17 cellular contexts compared by ENCODE assay signal in the genomic region with DNA sequence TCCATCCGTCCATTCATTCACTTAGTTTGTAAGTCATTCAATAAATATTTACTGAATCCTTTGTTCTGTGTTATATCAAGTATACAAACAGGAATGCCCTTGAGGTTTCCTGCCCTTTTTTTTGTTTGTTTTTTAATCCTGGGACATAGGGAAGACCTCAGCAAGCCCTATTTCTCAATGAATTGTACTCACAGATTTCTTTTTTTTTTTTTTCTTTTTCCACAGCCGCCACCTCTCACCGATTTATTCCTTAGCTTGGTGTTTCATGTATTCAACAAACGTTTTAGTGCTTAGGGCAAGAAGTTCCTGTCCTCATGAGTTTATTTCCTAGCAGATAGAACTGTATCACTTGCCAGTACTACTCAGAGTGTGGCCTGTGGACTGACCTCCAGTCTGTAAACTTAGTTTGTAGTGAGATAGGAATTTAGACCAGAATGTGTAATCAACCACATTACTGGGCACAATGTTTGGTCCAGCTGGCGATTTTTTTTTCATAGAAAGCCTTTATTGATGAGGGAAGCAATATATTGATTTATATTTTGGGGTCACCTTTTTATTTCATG. TPM values are rescaled to one million over a fixed set of nuclear protein-coding genes. Genes with fewer than 3 reads are reported as not detected.
DNase-seq lines count a peak whose midpoint lies in the region; ATAC-seq and TF ChIP-seq lines count a peak whose summit lies in the region.
"Had no signal": no experiment of that assay in that cellular context is flagged by ENCODE, and none has a peak within 500 bp of the region (broad histone marks: within the 10 kb centered on the region; RNA-seq: fewer than 3 reads in every experiment).

No MANE protein-coding gene starts in this region.

- H3K4ac ChIP-seq in IMR-90 (ENCODE audit: low read depth, low read length) = no peak overlapping the region

- H3K9me1 ChIP-seq in IMR-90 (ENCODE audit: insufficient read depth, low read length) = peaks cover 10% of the 10 kb centered on the region

- no peak overlapping the region for H2AK9ac ChIP-seq in IMR-90 (replicated peaks; ENCODE audit: low read depth, low read length, poor library complexity)

- ATAC-seq in IMR-90 (ENCODE audit: low read depth) (peak; percentile 89), left lung (peak; percentile 28), HG03457 (IDR thresholded peaks at IDR 0.05; ENCODE audit: unreplicated experiment) (no peak)
- ATAC-seq: activated CD8-positive, alpha-beta T cell treated with anti-CD3 and anti-CD28 coated beads, Interleukin-2, amount 10 ng/mL, durations not matched to agents 7 days and 5 days had no signal

- H4K8ac ChIP-seq in IMR-90 (ENCODE audit: low read depth in 2 of 2, low read length in 2 of 2) = no peak overlapping the region

- peak overlapping the region; percentile 56 for H3K27ac ChIP-seq in 22Rv1
- H3K27ac ChIP-seq in IMR-90 (ENCODE audit: insufficient read depth, low read length) = no peak overlapping the region
- H3K27ac ChIP-seq in dorsolateral prefrontal cortex = peak overlapping the region in 50 of 59 donors; percentile 0 to 90 (median 70)
- peak overlapping the region in 1 of 2 donors; percentile 7 for H3K27ac ChIP-seq in left lung
- H3K27ac ChIP-seq: RWPE1, thoracic aorta had no signal

- POLR2A ChIA-PET in IMR-90 (lab: Charles Lee; ENCODE audit: unreplicated experiment) = no interaction called here

- H3K18ac ChIP-seq in IMR-90 (ENCODE audit: low read depth, low read length) = no peak overlapping the region

- no peak overlapping the region for H2BK20ac ChIP-seq in IMR-90 (ENCODE audit: low read depth, low read length)

- DNase-seq in IMR-90 (peak; percentile 87), dorsolateral prefrontal cortex (no peak), left lung (no peak), inferior parietal cortex (ENCODE audit: extremely low spot score) (no peak), erythroblast (lab: John Stamatoyannopoulos, UW) (no peak)
- DNase-seq in activated naive CD4-positive, alpha-beta T cell treated with anti-CD3 and anti-CD28 coated beads, Interleukin-2, amount 50 U/mL, for 16 hours = no peak
- DNase-seq: activated CD8-positive, alpha-beta T cell treated with anti-CD3 and anti-CD28 coated beads, Interleukin-2, amount 10 ng/mL, durations not matched to agents 7 days and 5 days; activated effector memory CD4-positive, alpha-beta T cell treated with Interleukin-2 at 50 U/mL for 16 hours; central memory CD4-positive, alpha-beta T cell; NCI-H1417 treated with DMSO at 0.1 percent for 48 hours; NCI-H510A treated with DMSO at 0.1 percent for 48 hours; occipital lobe had no signal

- H2BK5ac ChIP-seq in IMR-90 (ENCODE audit: low read depth, low read length, poor library complexity, severe bottlenecking) = no peak overlapping the region

- no peak overlapping the region for H2BK120ac ChIP-seq in IMR-90 (ENCODE audit: low read depth, low read length)

- BruUV-seq in IMR-90 (replicated peaks; lab: Mats Ljungman, UMichigan) = no TSS peak

- no peak overlapping the region for H4K91ac ChIP-seq in IMR-90 (ENCODE audit: insufficient read depth, low read depth, low read length)

- H3K56ac ChIP-seq in IMR-90 (ENCODE audit: extremely low read depth, insufficient read depth, low read length) = no peak overlapping the region

- CTCF ChIA-PET in IMR-90 (lab: Yijun Ruan, JAX) = no interaction called here

- TF ChIP-seq CTCF in 22Rv1 (IDR thresholded peaks at IDR 0.05) = no peak
- TF ChIP-seq CTCF in IMR-90 (conservative IDR thresholded peaks at IDR 0.05; ENCODE audit: low read depth, low read length) = no peak
- TF ChIP-seq CTCF in dorsolateral prefrontal cortex (IDR thresholded peaks at IDR 0.05 in 54 of 56, conservative IDR thresholded peaks at IDR 0.05 in 2 of 56; ENCODE audit: low read depth in 1 of 56, partially characterized antibody in 56 of 56) = no peak
- TF ChIP-seq CTCF in left lung (IDR thresholded peaks at IDR 0.05) = no peak

- peaks cover 0 to 4% of the 10 kb centered on the region in 2 experiments; a peak in 1 of 4 replicates for H3K79me1 ChIP-seq in IMR-90 (ENCODE audit: low read depth in 1 of 2, low read length in 2 of 2)

- TF ChIP-seq POLR2A in IMR-90 (IDR thresholded peaks at IDR 0.05; ENCODE audit: low read depth, low read length) = no peak
- no peak for TF ChIP-seq POLR2A in erythroblast (IDR thresholded peaks at IDR 0.05; ENCODE audit: low read length)

- H3K14ac ChIP-seq in IMR-90 (replicated peaks; ENCODE audit: low read depth, low read length) = no peak overlapping the region

- dilution Hi-C loops in IMR-90 (cut with HindIII; ENCODE audit: low sequenced_read_pairs, unreplicated experiment) = no loop called here

- H3K36me3 ChIP-seq in IMR-90 (ENCODE audit: control insufficient read depth, insufficient read depth, low read length) (peaks cover 20% of the 10 kb centered on the region), left lung (peaks cover 0 to 99% of the 10 kb centered on the region in 2 donors)

- H3K4me3 ChIP-seq in IMR-90 (ENCODE audit: insufficient read depth, low read depth, low read length) = no peak overlapping the region
- H3K4me3 ChIP-seq in dorsolateral prefrontal cortex = no peak overlapping the region
- H3K4me3 ChIP-seq in left lung = no peak overlapping the region
- H3K4me3 ChIP-seq: thoracic aorta had no signal

- no peak overlapping the region for H3K9ac ChIP-seq in IMR-90 (ENCODE audit: low read depth, low read length)

- H3K4me2 ChIP-seq in IMR-90 (ENCODE audit: low read depth, low read length) = no peak overlapping the region; the same call in 1 of the 2 replicates

- no peak overlapping the region for H2BK15ac ChIP-seq in IMR-90 (ENCODE audit: low read depth, low read length)

- WGBS in IMR-90 (ENCODE audit: extremely low coverage in 2 of 2, insufficient read length in 1 of 2), 2 experiments = no CpG with 5 or more reads among the region's 5 CpGs

- no peak overlapping the region for H4K5ac ChIP-seq in IMR-90 (ENCODE audit: low read depth, low read length)

- H3K27me3 ChIP-seq in IMR-90 (ENCODE audit: control insufficient read depth, insufficient read depth, low read length) = no peaks in the 10 kb centered on the region
- H3K27me3 ChIP-seq in dorsolateral prefrontal cortex = no peaks in the 10 kb centered on the region
- no peaks in the 10 kb centered on the region for H3K27me3 ChIP-seq in left lung

- in situ Hi-C loops in IMR-90 (cut with MboI; ENCODE audit: low sequenced_read_pairs) = no loop called here

- H2AK5ac ChIP-seq in IMR-90 (ENCODE audit: low read depth, low read length) = no peak overlapping the region

- no peaks in the 10 kb centered on the region for H4K20me1 ChIP-seq in IMR-90 (ENCODE audit: insufficient read depth, low read length)

- H2AFZ ChIP-seq in IMR-90 (replicated peaks; ENCODE audit: low read length, poor library complexity) = no peak overlapping the region

- TF ChIP-seq RAD21 in IMR-90 (IDR thresholded peaks at IDR 0.05; ENCODE audit: low read length) = no peak

- H3K9me3 ChIP-seq in IMR-90 (ENCODE audit: control insufficient read depth, insufficient read depth, low read length) (no peaks in the 10 kb centered on the region), left lung (no peaks in the 10 kb centered on the region)
- H3K9me3 ChIP-seq: thoracic aorta had no signal

- H3K4me1 ChIP-seq in IMR-90 (ENCODE audit: control insufficient read depth, insufficient read depth, low read length) = peaks cover 9% of the 10 kb centered on the region
- H3K4me1 ChIP-seq in left lung = peaks cover 15 to 17% of the 10 kb centered on the region in 2 donors

- no peak overlapping the region for H3K23ac ChIP-seq in IMR-90 (ENCODE audit: low read depth, low read length)

- intact Hi-C loops in IMR-90 (cut with micrococcal nuclease) (no loop called here), dorsolateral prefrontal cortex (cut with DNase I) (no loop called here), left lung (cut with DNase I) (loop anchor here in 1 of 2 donors (10.0 kb wide), 1 partner anchor 49 kb away; no protein-coding TSS in a partner anchor)

TF ChIP-seq in IMR-90, 13 proteins besides CTCF, POLR2A, EP300 and RAD21 (continues in another document):
- TF ChIP-seq BHLHE40 (IDR thresholded peaks at IDR 0.05; ENCODE audit: low read depth, low read length) (no peak), RFX5 (IDR thresholded peaks at IDR 0.05; ENCODE audit: low read depth, low read length) (no peak), NFE2L2 (IDR thresholded peaks at IDR 0.05; ENCODE audit: low read depth, low read length) (peak; percentile 33; the same call in 1 of the 2 replicates), FOS (IDR thresholded peaks at IDR 0.05; ENCODE audit: low read depth, low read length) (peak; percentile 32; the same call in 1 of the 2 replicates), CHD1 (IDR thresholded peaks at IDR 0.05; ENCODE audit: low read depth, low read length) (no peak), RCOR1 (IDR thresholded peaks at IDR 0.05; ENCODE audit: insufficient replicate concordance, low read length) (no peak), MXI1 (IDR thresholded peaks at IDR 0.05; ENCODE audit: borderline replicate concordance, low read depth, low read length) (no peak), CEBPB (IDR thresholded peaks at IDR 0.05; ENCODE audit: low read depth, low read length) (no peak), MAZ (IDR thresholded peaks at IDR 0.05; ENCODE audit: borderline replicate concordance, low read depth, low read length) (no peak)
- TF ChIP-seq, protein P1, sequence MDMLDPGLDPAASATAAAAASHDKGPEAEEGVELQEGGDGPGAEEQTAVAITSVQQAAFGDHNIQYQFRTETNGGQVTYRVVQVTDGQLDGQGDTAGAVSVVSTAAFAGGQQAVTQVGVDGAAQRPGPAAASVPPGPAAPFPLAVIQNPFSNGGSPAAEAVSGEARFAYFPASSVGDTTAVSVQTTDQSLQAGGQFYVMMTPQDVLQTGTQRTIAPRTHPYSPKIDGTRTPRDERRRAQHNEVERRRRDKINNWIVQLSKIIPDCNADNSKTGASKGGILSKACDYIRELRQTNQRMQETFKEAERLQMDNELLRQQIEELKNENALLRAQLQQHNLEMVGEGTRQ (IDR thresholded peaks at IDR 0.05; ENCODE audit: low read depth, low read length) = no peak
- TF ChIP-seq, protein P2, sequence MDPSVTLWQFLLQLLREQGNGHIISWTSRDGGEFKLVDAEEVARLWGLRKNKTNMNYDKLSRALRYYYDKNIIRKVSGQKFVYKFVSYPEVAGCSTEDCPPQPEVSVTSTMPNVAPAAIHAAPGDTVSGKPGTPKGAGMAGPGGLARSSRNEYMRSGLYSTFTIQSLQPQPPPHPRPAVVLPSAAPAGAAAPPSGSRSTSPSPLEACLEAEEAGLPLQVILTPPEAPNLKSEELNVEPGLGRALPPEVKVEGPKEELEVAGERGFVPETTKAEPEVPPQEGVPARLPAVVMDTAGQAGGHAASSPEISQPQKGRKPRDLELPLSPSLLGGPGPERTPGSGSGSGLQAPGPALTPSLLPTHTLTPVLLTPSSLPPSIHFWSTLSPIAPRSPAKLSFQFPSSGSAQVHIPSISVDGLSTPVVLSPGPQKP (IDR thresholded peaks at IDR 0.05; ENCODE audit: borderline replicate concordance, low read depth, low read length) = no peak

RNA-seq across cellular contexts. Expression of a gene that starts 35.4 kb away (rescaled TPM):
- total RNA-seq in IMR-90 (2012; rRNA removed) (not detected in 2 replicates), dorsolateral prefrontal cortex (1 to 10 TPM in 1 of 120 experiments, under 1 TPM in 87, not detected in 32; 0.13 to 1.0 (median 0.43) TPM), left lung (under 1 TPM in 1 of 2 donors, not detected in 1; 0.13 TPM)
- not detected in 2 replicates for polyA plus RNA-seq in IMR-90 (2012; rRNA removed)
- polyA plus RNA-seq in IMR-90 (2012; cell fraction: cytosol; rRNA removed) = not detected in 2 replicates
- not detected in 2 replicates for polyA plus RNA-seq in IMR-90 (2012; cell fraction: nucleus; rRNA removed; ENCODE audit: low replicate concordance)
- total RNA-seq: activated CD8-positive, alpha-beta T cell treated with anti-CD3 and anti-CD28 coated beads, Interleukin-2, amount 10 ng/mL, durations not matched to agents 7 days and 5 days; endothelial cell of umbilical vein had no signal
- polyA plus RNA-seq: endothelial cell of umbilical vein had no signal
